ENCODE assay signal across 1 cellular context in the genomic region with DNA sequence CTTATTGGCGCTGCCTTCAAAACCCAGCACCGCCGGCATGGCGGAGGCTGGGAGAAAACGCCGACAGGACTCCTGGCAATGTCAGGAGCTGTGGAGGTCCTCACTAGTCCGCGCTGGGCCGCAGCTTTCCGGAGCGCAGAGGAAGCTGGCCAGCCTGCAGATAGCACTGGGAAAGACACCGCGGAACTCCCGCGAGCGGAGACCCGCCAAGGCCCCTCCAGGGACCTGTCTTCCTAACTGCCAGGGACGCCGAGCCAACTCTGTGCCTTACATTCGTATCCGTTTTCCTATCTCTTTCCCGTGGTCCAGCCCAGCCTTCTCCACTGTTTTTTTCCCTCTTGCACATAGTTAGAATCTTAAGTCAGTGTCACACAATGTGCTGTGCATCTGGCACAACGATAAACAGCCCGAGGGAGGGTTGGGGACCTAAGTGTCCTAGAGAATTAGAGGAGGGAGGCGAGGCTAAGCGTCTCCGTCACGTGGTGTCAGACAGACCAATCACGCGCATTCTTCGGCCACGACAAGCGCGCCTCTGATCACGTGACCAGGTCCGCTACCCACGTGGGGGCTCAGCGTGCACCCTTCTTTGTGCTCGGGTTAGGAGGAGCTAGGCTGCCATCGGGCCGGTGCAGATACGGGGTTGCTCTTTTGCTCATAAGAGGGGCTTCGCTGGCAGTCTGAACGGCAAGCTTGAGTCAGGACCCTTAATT.
TF ChIP-seq lines count a peak whose summit lies in the region.

APEX1 (plus strand) TSS at position 582 of the 710 bp plus-strand sequence. CDS start 420 bp downstream, outside the sequence.
OSGEP (minus strand) TSS at position 168 of the 710 bp plus-strand sequence; CDS start at position 39, 129 bp downstream.

TF ChIP-seq in GM23338, 12 proteins besides CTCF, POLR2A, EP300 and RAD21:
- TF ChIP-seq POLR2AphosphoS5 (IDR thresholded peaks at IDR 0.05; ENCODE audit: low read depth) (peak; percentile 77), EZH2 (IDR thresholded peaks at IDR 0.05; ENCODE audit: low read depth, unreplicated experiment) (no peak), CREB1 (CRISPR knock-in tag; IDR thresholded peaks at IDR 0.05; ENCODE audit: low read depth) (peak; percentile 74)
TF ChIP-seq in GM23338: peak in this region for 2.
